16 cellular contexts compared by ENCODE assay signal in the genomic region with DNA sequence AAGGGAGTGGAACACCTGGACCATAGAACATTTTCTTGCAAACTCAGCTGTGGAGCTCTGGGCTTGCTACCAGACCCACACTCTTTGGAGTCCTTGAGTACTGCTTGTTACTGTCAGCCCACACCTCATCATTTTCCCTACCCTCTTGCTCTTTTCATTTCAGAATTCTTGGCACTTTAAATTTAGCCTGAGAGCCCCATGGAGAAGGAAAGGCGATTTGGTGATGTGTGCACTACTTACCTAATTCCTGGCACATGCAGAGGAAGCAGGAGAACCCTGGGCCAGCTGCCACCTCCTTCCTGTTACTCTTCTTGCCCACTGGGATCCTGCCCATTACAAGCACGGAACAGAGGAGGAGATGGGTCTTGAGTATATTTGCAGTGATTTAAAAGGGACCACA. TPM values are rescaled to one million over a fixed set of nuclear protein-coding genes. Genes with fewer than 3 reads are reported as not detected.
A peak's percentile ranks its signal among the peaks of the same experiment; 100 is the strongest.
DNase-seq lines count a peak whose midpoint lies in the region; ATAC-seq and TF ChIP-seq lines count a peak whose summit lies in the region.
"Had no signal": no experiment of that assay in that cellular context is flagged by ENCODE, and none has a peak within 500 bp of the region (broad histone marks: within the 10 kb centered on the region; RNA-seq: fewer than 3 reads in every experiment).

No MANE protein-coding gene starts in this region.

- no peak overlapping the region for H3K4me3 Mint-ChIP-seq in nephron
- H3K4me3 Mint-ChIP-seq: activated naive CD4-positive, alpha-beta T cell treated with anti-CD3 and anti-CD28 coated beads, Interleukin-2, amount 50 U/mL, for 24 hours; memory B cell had no signal

- no peak for TF ChIP-seq EP300 in esophagus muscularis mucosa (IDR thresholded peaks at IDR 0.05)

- ATAC-seq in GM18517 (IDR thresholded peaks at IDR 0.05; ENCODE audit: unreplicated experiment): no peak
- ATAC-seq: Panc1 had no signal

- H3K36me3 ChIP-seq in A673 (ENCODE audit: insufficient read depth, low read length, poor library complexity, severe bottlenecking) (no peaks in the 10 kb centered on the region), esophagus muscularis mucosa (no peaks in the 10 kb centered on the region)
- H3K36me3 ChIP-seq: colonic mucosa, ovary, suprapubic skin had no signal

- H3K9me3 Mint-ChIP-seq in nephron: peaks cover 23% of the 10 kb centered on the region

- peaks cover 24% of the 10 kb centered on the region for H3K4me1 Mint-ChIP-seq in nephron
- H3K4me1 Mint-ChIP-seq: activated naive CD4-positive, alpha-beta T cell treated with anti-CD3 and anti-CD28 coated beads, Interleukin-2, amount 50 U/mL, for 24 hours; memory B cell had no signal

- no peaks in the 10 kb centered on the region for H3K27me3 Mint-ChIP-seq in nephron (ENCODE audit: low read depth)

- 9% methylated on average over 2 of the region's 2 CpGs for WGBS in esophagus muscularis mucosa
- WGBS in lower leg skin, 2 donors: 22 to 31% methylated on average over 2 of the region's 2 CpGs

- POLR2A ChIA-PET in A673 (lab: Charles Lee; ENCODE audit: low non-redundant PET): interaction anchor here (0.6 kb wide), 1 partner anchor 552 kb away, joined by 6 read pairs; no protein-coding TSS in a partner anchor

- BruUV-seq in A673 (replicated peaks; lab: Mats Ljungman, UMichigan): no TSS peak

- H3K4me3 ChIP-seq in A673 (ENCODE audit: low read depth, low read length, poor library complexity, severe bottlenecking): no peak overlapping the region
- no peak overlapping the region for H3K4me3 ChIP-seq in esophagus muscularis mucosa
- no peak overlapping the region for H3K4me3 ChIP-seq in lower leg skin (ENCODE audit: low read depth, poor library complexity, severe bottlenecking)
- H3K4me3 ChIP-seq: colonic mucosa, ovary, suprapubic skin had no signal

- H3K9me3 ChIP-seq in A673 (ENCODE audit: low read depth, low read length, poor library complexity, severe bottlenecking) (peaks cover 13% of the 10 kb centered on the region), esophagus muscularis mucosa (peaks cover 0 to 24% (median 22%) of the 10 kb centered on the region in 4 donors)
- H3K9me3 ChIP-seq: colonic mucosa, ovary had no signal

- peak; percentile 11 for DNase-seq in A673 (ENCODE audit: low spot score)
- DNase-seq in NCI-H2029 treated with DMSO at 0.1 percent for 48 hours (lab: John Stamatoyannopoulos, UW): peak; percentile 53
- no peak for DNase-seq in esophagus muscularis mucosa (ENCODE audit: extremely low spot score)
- no peak for DNase-seq in lower leg skin (ENCODE audit: low spot score in 2 of 2)
- no peak for DNase-seq in ureter (ENCODE audit: low spot score)
- no peak for DNase-seq in GM20000 (ENCODE audit: low spot score)
- DNase-seq: colonic mucosa, MM.1S, ovary had no signal

- H3K36me3 Mint-ChIP-seq in nephron (ENCODE audit: low read depth): peaks cover 22% of the 10 kb centered on the region

- H3K27ac ChIP-seq in A673 (ENCODE audit: low read depth, low read length, poor library complexity, severe bottlenecking) (no peak overlapping the region), esophagus muscularis mucosa (replicated peaks in 1 of 4) (peak overlapping the region; percentile 22 to 70 (median 63))
- H3K27ac ChIP-seq: colonic mucosa, ovary, suprapubic skin had no signal

- H3K27me3 ChIP-seq in A673 (replicated peaks; ENCODE audit: insufficient read depth, low read depth, low read length, poor library complexity) (no peaks in the 10 kb centered on the region), esophagus muscularis mucosa (no peaks in the 10 kb centered on the region)
- H3K27me3 ChIP-seq: colonic mucosa, ovary, suprapubic skin had no signal

- CTCF ChIA-PET in A673 (lab: Charles Lee): interaction anchor here (0.6 to 2.0 kb wide), 4 partner anchors 9 to 293 kb away, joined by 3 to 13 read pairs (median 8); no protein-coding TSS in a partner anchor

- no peak for TF ChIP-seq POLR2A in esophagus muscularis mucosa (IDR thresholded peaks at IDR 0.05; ENCODE audit: low read depth)
- no peak for TF ChIP-seq POLR2A in lower leg skin (IDR thresholded peaks at IDR 0.05)

- no peak for TF ChIP-seq CTCF in A673 (conservative IDR thresholded peaks at IDR 0.05; ENCODE audit: low read depth, low read length)
- no peak for TF ChIP-seq CTCF in esophagus muscularis mucosa (IDR thresholded peaks at IDR 0.05)
- TF ChIP-seq CTCF in nephron (IDR thresholded peaks at IDR 0.05; ENCODE audit: unreplicated experiment in 3 of 3): no peak
- no peak for TF ChIP-seq CTCF in lower leg skin (IDR thresholded peaks at IDR 0.05)
- no peak for TF ChIP-seq CTCF in GM20000 (IDR thresholded peaks at IDR 0.05; ENCODE audit: extremely low read depth, missing control alignments)

- intact Hi-C loops in A673 (cut with micrococcal nuclease; ENCODE audit: unreplicated experiment): loop anchor here (1.0 to 10.0 kb wide), 3 partner anchors 181 to 643 kb away; no protein-coding TSS in a partner anchor
- intact Hi-C loops in esophagus muscularis mucosa (cut with DNase I): loop anchor here (5.0 kb wide), 2 partner anchors 100 to 185 kb away; no protein-coding TSS in a partner anchor
- intact Hi-C loops in lower leg skin (cut with DNase I; ENCODE audit: low total_unique reads): no loop called here

- peak overlapping the region; percentile 34 to 62 (median 34) for H3K27ac Mint-ChIP-seq in nephron
- H3K27ac Mint-ChIP-seq: activated naive CD4-positive, alpha-beta T cell treated with anti-CD3 and anti-CD28 coated beads, Interleukin-2, amount 50 U/mL, for 24 hours; memory B cell had no signal

- H3K4me1 ChIP-seq in A673 (ENCODE audit: insufficient read depth, low read length, poor library complexity, severe bottlenecking) (peaks cover 10% of the 10 kb centered on the region), esophagus muscularis mucosa (peaks cover 15 to 30% (median 27%) of the 10 kb centered on the region in 4 donors)
- H3K4me1 ChIP-seq: colonic mucosa, suprapubic skin had no signal

RNA-seq across cellular contexts. Expression of a gene that starts 31.8 kb away (rescaled TPM):
- total RNA-seq in A673 (2021): 0.21 and 0.81 TPM in 2 replicates
- 1 to 10 TPM; 1.2 to 5.0 (median 3.6) TPM for total RNA-seq in esophagus muscularis mucosa
- total RNA-seq in lower leg skin: 1 to 10 TPM in 2 of 4 donors, under 1 TPM in 2; 0.68 to 1.4 (median 1.1) TPM
- total RNA-seq in ureter: 2.9 TPM
- total RNA-seq: HT-29 had no signal

Comparison
In these comparisons a context has a peak if more than half of its experiments do, and no peak if none do; other contexts are left out.
1. DNase-seq: peak in A673 (single experiment) and NCI-H2029 treated with DMSO at 0.1 percent for 48 hours (single experiment); none in esophagus muscularis mucosa (single experiment), lower leg skin (0 of 2), ureter (single experiment) and GM20000 (single experiment).